ENCODE assay signal across 10 cellular contexts in the genomic region with DNA sequence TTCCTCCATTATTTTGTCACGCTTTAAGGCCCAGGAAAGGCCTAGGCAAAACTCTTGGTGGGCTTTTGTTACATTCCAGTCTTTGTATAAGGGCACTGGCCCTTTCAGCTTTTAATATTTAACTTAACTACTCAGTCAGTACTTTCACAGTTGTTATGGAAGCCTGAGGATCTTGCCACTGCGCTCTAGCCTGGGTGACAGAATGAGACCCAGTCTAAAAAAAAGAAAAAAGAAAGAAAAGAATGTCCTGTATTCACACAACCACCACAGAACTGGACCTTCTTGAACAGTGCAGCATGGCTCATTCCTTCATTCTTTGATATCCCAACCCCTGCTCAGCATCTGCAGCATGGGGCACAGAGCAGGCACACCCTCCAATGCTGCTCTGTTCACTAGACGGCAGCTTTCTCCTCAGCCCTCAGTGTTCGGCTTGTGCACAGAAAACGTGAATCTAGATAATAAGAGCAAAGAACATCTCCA. TPM values are rescaled to one million over a fixed set of nuclear protein-coding genes. Genes with fewer than 3 reads are reported as not detected.
DNase-seq lines count a peak whose midpoint lies in the region; ATAC-seq, FAIRE-seq and TF ChIP-seq lines count a peak whose summit lies in the region.
"Had no signal": no experiment of that assay in that cellular context is flagged by ENCODE, and none has a peak within 500 bp of the region (broad histone marks: within the 10 kb centered on the region; RNA-seq: fewer than 3 reads in every experiment).

No MANE protein-coding gene starts in this region.

- H3K27ac Mint-ChIP-seq in Caco-2 (ENCODE audit: unreplicated experiment), result peak overlapping the region; percentile 98
- no peak overlapping the region for H3K27ac Mint-ChIP-seq in stimulated activated naive CD8-positive, alpha-beta T cell treated with anti-CD3 and anti-CD28 coated beads, Interleukin-15, amount 100 ng/mL, for 72 hours
- H3K27ac Mint-ChIP-seq: activated T-helper 1 cell treated with anti-CD3 and anti-CD28 coated beads, Interleukin-12 subunit alpha, Interleukin-12 subunit beta, Interleukin-2, Interleukin-4 antibody, amounts not matched to agents 30 ng/mL and 10 ng/mL and 1 ng/mL, durations not matched to agents 14 hours and 24 hours and 36 hours had no signal

- H3K27me3 Mint-ChIP-seq in Caco-2 (ENCODE audit: insufficient read depth, unreplicated experiment), result no peaks in the 10 kb centered on the region
- peaks cover 41% of the 10 kb centered on the region for H3K27me3 Mint-ChIP-seq in stimulated activated naive CD8-positive, alpha-beta T cell treated with anti-CD3 and anti-CD28 coated beads, Interleukin-15, amount 100 ng/mL, for 72 hours

- peak overlapping the region; percentile 88 for H3K27ac ChIP-seq in GM12878 (ENCODE audit: control insufficient read depth, insufficient read depth)

- H3K36me3 Mint-ChIP-seq in Caco-2 (ENCODE audit: insufficient read depth, unreplicated experiment), result peaks cover 27% of the 10 kb centered on the region

- peak overlapping the region; percentile 74 for H3K9ac ChIP-seq in GM12878 (ENCODE audit: control insufficient read depth, insufficient read depth, low read length)

- H2AFZ ChIP-seq in GM12878 (ENCODE audit: control insufficient read depth, low read depth, low read length), result peak overlapping the region; percentile 54

- SMC1A ChIA-PET in GM12878 (lab: Charles Lee; ENCODE audit: uncharacterized antibody, unreplicated experiment), result interaction anchor here (0.7 to 9.9 kb wide), 16 partner anchors 8 to 366 kb away, joined by 3 to 145 read pairs (median 6); no protein-coding TSS in a partner anchor

- TF ChIP-seq CTCF in Caco-2 (IDR thresholded peaks at IDR 0.05; ENCODE audit: insufficient read depth in 1 of 2, low read depth in 1 of 2, low read length in 1 of 2, severe bottlenecking in 1 of 2, unreplicated experiment in 1 of 2) (peak in 1 of 2 experiments; percentile 6), GM12878 (IDR thresholded peaks at IDR 0.05 in 2 of 3, conservative IDR thresholded peaks at IDR 0.05 in 1 of 3; ENCODE audit: control insufficient read depth in 2 of 3, extremely low read depth in 1 of 3, insufficient read depth in 1 of 3, low read depth in 3 of 3, low read length in 3 of 3) (no peak)

- no peak for DNase-seq in Caco-2
- DNase-seq in GM12878 (ENCODE audit: low read depth, low spot score), result no peak
- DNase-seq in midbrain (lab: John Stamatoyannopoulos, UW), result peak; percentile 28
- DNase-seq in stimulated activated naive CD8-positive, alpha-beta T cell treated with anti-CD3 and anti-CD28 coated beads, Interleukin-15, amount 100 ng/mL, for 72 hours, result no peak
- DNase-seq in GM19240 (ENCODE audit: insufficient read length, low spot score), result no peak
- DNase-seq in NCI-H1092 treated with DMSO at 0.1 percent for 48 hours (lab: John Stamatoyannopoulos, UW), result no peak
- no peak for DNase-seq in DMS79 treated with DMSO at 0.1 percent for 48 hours (lab: John Stamatoyannopoulos, UW)
- DNase-seq: T1000 had no signal

- WGBS in GM12878 (ENCODE audit: insufficient coverage, insufficient replicate concordance, low lambda C conversion rate, missing lambda C conversion rate), result 41% methylated on average over 5 of the region's 5 CpGs

- H3K27me3 ChIP-seq in Caco-2 (replicated peaks; ENCODE audit: control insufficient read depth, insufficient read depth, low read length), result no peaks in the 10 kb centered on the region
- H3K27me3 ChIP-seq in GM12878 (replicated peaks in 1 of 2; ENCODE audit: control insufficient read depth in 2 of 2, insufficient read depth in 2 of 2, low read length in 1 of 2), result no peaks in the 10 kb centered on the region

- intact Hi-C loops in Caco-2 (cut with micrococcal nuclease; ENCODE audit: unreplicated experiment), result no loop called here
- intact Hi-C loops in GM12878 (cut with micrococcal nuclease; ENCODE audit: unreplicated experiment), result no loop called here

- in situ Hi-C loops in GM12878 (cut with MboI), result no loop called here

- no peaks in the 10 kb centered on the region for H4K20me1 ChIP-seq in GM12878 (ENCODE audit: control insufficient read depth, insufficient read depth)

- H3K36me3 ChIP-seq in Caco-2 (ENCODE audit: control insufficient read depth, insufficient read depth, low read length) (no peaks in the 10 kb centered on the region), GM12878 (ENCODE audit: control insufficient read depth in 2 of 2, insufficient read depth in 2 of 2, low read length in 1 of 2) (no peaks in the 10 kb centered on the region)

- no peak overlapping the region for H3K4me3 ChIP-seq in Caco-2 (ENCODE audit: low read depth, low read length)
- H3K4me3 ChIP-seq in GM12878, result peak overlapping the region; percentile 30; the same call in 1 of the 2 replicates

- ATAC-seq in HG02870 (IDR thresholded peaks at IDR 0.05; ENCODE audit: unreplicated experiment), result peak; percentile 1
- peak; percentile 41 for ATAC-seq in GM12878
- no peak for ATAC-seq in stimulated activated naive CD8-positive, alpha-beta T cell treated with anti-CD3 and anti-CD28 coated beads, Interleukin-15, amount 100 ng/mL, for 72 hours

- CTCF ChIA-PET in Caco-2 (lab: Charles Lee), result interaction anchor here (1.0 to 1.4 kb wide), 7 partner anchors 12 to 320 kb away, joined by 3 to 8 read pairs (median 4); no protein-coding TSS in a partner anchor
- CTCF ChIA-PET in GM12878 (lab: Yijun Ruan, JAX), result interaction anchor here (0.6 to 9.8 kb wide), 9 partner anchors 9 to 392 kb away, joined by 3 to 120 read pairs (median 7); no protein-coding TSS in a partner anchor

- no peak for FAIRE-seq in GM12878 (lab: Jason Lieb, UNC)

- TSS peak; percentile 89 for BruUV-seq in Caco-2 (replicated peaks; lab: Mats Ljungman, UMichigan)
- TSS peak; percentile 100 for BruUV-seq in GM12878 (replicated peaks; lab: Mats Ljungman, UMichigan)

- no peak for TF ChIP-seq RAD21 in GM12878 (IDR thresholded peaks at IDR 0.05; ENCODE audit: insufficient read depth, low read depth, low read length)

- TF ChIP-seq EP300 in GM12878 (IDR thresholded peaks at IDR 0.05; ENCODE audit: borderline replicate concordance in 1 of 2, control insufficient read depth in 1 of 2, low read depth in 2 of 2, low read length in 2 of 2), result no peak

- H3K4me2 ChIP-seq in GM12878 (ENCODE audit: control insufficient read depth, insufficient read depth), result peak overlapping the region; percentile 99

- peak overlapping the region; percentile 66 for H3K4me3 Mint-ChIP-seq in Caco-2 (ENCODE audit: unreplicated experiment)
- no peak overlapping the region for H3K4me3 Mint-ChIP-seq in stimulated activated naive CD8-positive, alpha-beta T cell treated with anti-CD3 and anti-CD28 coated beads, Interleukin-15, amount 100 ng/mL, for 72 hours
- H3K4me3 Mint-ChIP-seq: activated T-helper 1 cell treated with anti-CD3 and anti-CD28 coated beads, Interleukin-12 subunit alpha, Interleukin-12 subunit beta, Interleukin-2, Interleukin-4 antibody, amounts not matched to agents 30 ng/mL and 10 ng/mL and 1 ng/mL, durations not matched to agents 14 hours and 24 hours and 36 hours had no signal

- H3K4me1 Mint-ChIP-seq in Caco-2 (ENCODE audit: low read depth, unreplicated experiment), result peaks cover 44% of the 10 kb centered on the region
- H3K4me1 Mint-ChIP-seq in stimulated activated naive CD8-positive, alpha-beta T cell treated with anti-CD3 and anti-CD28 coated beads, Interleukin-15, amount 100 ng/mL, for 72 hours, result no peaks in the 10 kb centered on the region

- H3K9me3 Mint-ChIP-seq in Caco-2 (ENCODE audit: unreplicated experiment), result no peaks in the 10 kb centered on the region
- H3K9me3 Mint-ChIP-seq in stimulated activated naive CD8-positive, alpha-beta T cell treated with anti-CD3 and anti-CD28 coated beads, Interleukin-15, amount 100 ng/mL, for 72 hours, result no peaks in the 10 kb centered on the region
- H3K9me3 Mint-ChIP-seq: activated T-helper 1 cell treated with anti-CD3 and anti-CD28 coated beads, Interleukin-12 subunit alpha, Interleukin-12 subunit beta, Interleukin-2, Interleukin-4 antibody, amounts not matched to agents 30 ng/mL and 10 ng/mL and 1 ng/mL, durations not matched to agents 14 hours and 24 hours and 36 hours had no signal

- RAD21 ChIA-PET in GM12878 (lab: Charles Lee; ENCODE audit: unreplicated experiment), result interaction anchor here (0.8 to 8.2 kb wide), 13 partner anchors 8 to 393 kb away, joined by 3 to 129 read pairs (median 7); no protein-coding TSS in a partner anchor

- H3K4me1 ChIP-seq in Caco-2 (peaks cover 68% of the 10 kb centered on the region), GM12878 (ENCODE audit: control insufficient read depth, insufficient read depth, low read length) (peaks cover 44% of the 10 kb centered on the region)

- H3K79me2 ChIP-seq in GM12878 (ENCODE audit: control insufficient read depth, insufficient read depth, low read length), result no peaks in the 10 kb centered on the region

- H3K9me3 ChIP-seq in Caco-2, result no peaks in the 10 kb centered on the region
- no peaks in the 10 kb centered on the region for H3K9me3 ChIP-seq in GM12878 (replicated peaks; ENCODE audit: control insufficient read depth, insufficient read depth, low read length)

- POLR2A ChIA-PET in Caco-2 (lab: Charles Lee) (interaction anchor here (0.6 to 2.5 kb wide), 7 partner anchors 12 to 230 kb away, joined by 3 to 9 read pairs (median 4); no protein-coding TSS in a partner anchor), GM12878 (lab: Charles Lee) (interaction anchor here (0.7 to 6.5 kb wide), 6 partner anchors 9 to 391 kb away, joined by 3 to 82 read pairs (median 6); no protein-coding TSS in a partner anchor)

- no peak for TF ChIP-seq POLR2A in GM12878 (IDR thresholded peaks at IDR 0.05; ENCODE audit: low read depth, low read length)

TF ChIP-seq in GM12878, 131 proteins besides CTCF, POLR2A, EP300 and RAD21 (continues in another document):
- 0 out of 2 replicates have a peak, but pooled peaks have one; percentile 12 for TF ChIP-seq WRNIP1 (IDR thresholded peaks at IDR 0.05; ENCODE audit: borderline replicate concordance, low read depth, low read length)

RNA-seq across cellular contexts. Expression of a gene that starts 59.6 kb away (rescaled TPM):
- 710 and 751 TPM in 2 replicates for total RNA-seq in Caco-2 (2022)
- 2.0 and 2.8 TPM in 2 replicates for total RNA-seq in GM12878 (2013; cell fraction: nucleolus; rRNA removed)
- 0.56 and 1.1 TPM in 2 replicates for total RNA-seq in GM12878 (2014; rRNA removed)
- 0.46 and 1.3 TPM in 2 replicates for total RNA-seq in GM12878 (2014; rRNA removed; fragmentation: Illumina TruSeq; extraction: Trizol)
- total RNA-seq in GM12878 (2021), result 1.3 and 2.4 TPM in 2 replicates
- polyA plus RNA-seq in GM12878 (2011; ENCODE audit: low read depth), result not detected
- 0.19 and 0.37 TPM in 2 replicates for polyA plus RNA-seq in GM12878 (2011; rRNA removed)
- polyA plus RNA-seq in GM12878 (2011; cell fraction: cytosol; rRNA removed), result 0.04 and 0.12 TPM in 2 replicates
- 0.21 TPM in 1 of 2 replicates, not detected in the other for polyA plus RNA-seq in GM12878 (2011; cell fraction: nucleus; rRNA removed)
- 0.13 and 0.27 TPM in 2 replicates for polyA plus RNA-seq in GM12878 (2012)
- polyA plus RNA-seq in GM12878 (2014; fragmentation: Illumina TruSeq; extraction: Trizol), result 1.1 and 2.3 TPM in 2 replicates
- 1 to 10 TPM in 1 of 2 experiments, under 1 TPM in 1; 0.85 to 1.4 TPM for polyA plus RNA-seq in GM12878 (2014; fragmentation: Nextera tagmentation; extraction: Ambion mirVana)
- 0.65 and 1.1 TPM in 2 replicates for polyA plus RNA-seq in GM12878 (2014; rRNA removed)
- 1 to 10 TPM in 1 of 2 experiments, under 1 TPM in 1; 0.95 to 1.2 TPM for polyA plus RNA-seq in GM12878 (2016; fragmentation: Nextera tagmentation; extraction: Ambion mirVana)
- polyA minus RNA-seq in GM12878 (2011; rRNA and poly(A)+ RNA removed), result 0.31 TPM in 1 of 2 replicates, not detected in the other
- not detected in 2 replicates for polyA minus RNA-seq in GM12878 (2011; cell fraction: cytosol; rRNA and poly(A)+ RNA removed)
- polyA minus RNA-seq in GM12878 (2011; cell fraction: nucleus; rRNA and poly(A)+ RNA removed), result not detected in 2 replicates

Comparison
In these comparisons a context has a peak if more than half of its experiments do, and no peak if none do; other contexts are left out.
1. RNA of a gene that starts 59.6 kb away (total RNA-seq): 710 to 751 TPM in Caco-2; 0.46 to 2.8 TPM in GM12878; every median in the first group is over 100 times any median in the second.